In genomic region chr5:37685816-37686215, GRCh38 we compare ENCODE assay signal across 5 cellular contexts.
"Had no signal": no experiment of that assay in that cellular context is flagged by ENCODE, and none has a peak within 500 bp of the region (broad histone marks: within the 10 kb centered on the region; RNA-seq: fewer than 3 reads in every experiment).

No MANE protein-coding gene starts in this region.

- DNase-seq: GM23248, GOT3, H9, HCEC 1CT, IMR-90 had no signal

- H3K27ac Mint-ChIP-seq: H9 had no signal

- H3K4me3 ChIP-seq: GM23248 had no signal

- H3K4me3 Mint-ChIP-seq: H9 had no signal

- H3K27ac ChIP-seq: GM23248 had no signal
